5 cellular contexts compared by ENCODE assay signal in the genomic region with DNA sequence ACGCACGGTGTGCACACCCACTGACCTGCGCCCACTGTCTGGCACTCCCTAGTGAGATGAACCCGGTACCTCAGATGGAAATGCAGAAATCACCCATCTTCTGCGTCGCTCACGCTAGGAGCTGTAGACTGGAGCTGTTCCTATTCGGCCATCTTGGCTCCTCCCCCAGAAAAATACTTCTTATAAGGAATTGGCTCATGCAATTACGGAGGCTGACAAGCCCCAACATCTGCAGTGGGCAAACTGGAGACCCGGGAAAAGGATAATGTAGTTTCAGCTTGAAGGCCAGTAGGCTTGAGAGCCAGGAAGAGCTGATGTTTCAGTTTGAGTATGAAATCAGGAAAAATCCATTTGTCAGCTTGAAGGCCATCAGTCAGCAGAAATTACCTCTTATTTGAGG. TPM values are rescaled to one million over a fixed set of nuclear protein-coding genes. Genes with fewer than 3 reads are reported as not detected.
"Had no signal": no experiment of that assay in that cellular context is flagged by ENCODE, and none has a peak within 500 bp of the region (broad histone marks: within the 10 kb centered on the region; RNA-seq: fewer than 3 reads in every experiment).

No MANE protein-coding gene starts in this region.

RNA-seq across cellular contexts. Expression of gene OR9Q1, which starts 23.7 kb away (rescaled TPM):
- total RNA-seq: H4, H7, HFFc6, HT1080, IMR-90 had no signal
- polyA plus RNA-seq: IMR-90 had no signal

RNA-seq across cellular contexts. Expression of gene OR6Q1, which starts 30.7 kb away (rescaled TPM):
- total RNA-seq: H4, H7, HFFc6, HT1080, IMR-90 had no signal
- polyA plus RNA-seq: IMR-90 had no signal
